Comparison of ENCODE assay signal across 24 cellular contexts in genomic region chr14:75457648-75458165, GRCh38. TPM values are rescaled to one million over a fixed set of nuclear protein-coding genes. Genes with fewer than 3 reads are reported as not detected.
A peak's percentile ranks its signal among the peaks of the same experiment; 100 is the strongest.
DNase-seq lines count a peak whose midpoint lies in the region; ATAC-seq and TF ChIP-seq lines count a peak whose summit lies in the region.
"Had no signal": no experiment of that assay in that cellular context is flagged by ENCODE, and none has a peak within 500 bp of the region (broad histone marks: within the 10 kb centered on the region; RNA-seq: fewer than 3 reads in every experiment).

No MANE protein-coding gene starts in this region.

- H3K36me3 Mint-ChIP-seq in endodermal cell (ENCODE audit: low read depth) = peaks cover 10% of the 10 kb centered on the region
- H3K36me3 Mint-ChIP-seq in nephron progenitor cell (ENCODE audit: low read depth) = peaks cover 27% of the 10 kb centered on the region
- H3K36me3 Mint-ChIP-seq in stimulated activated memory B cell treated with anti-CD40 and anti-IgM and Interleukin-4, amounts not matched to agents 10 μg/mL and 1 μg/mL and 100 μg/mL, for 72 hours = peaks cover 32% of the 10 kb centered on the region
- H3K36me3 Mint-ChIP-seq: CD4-positive, alpha-beta memory T cell had no signal

- no peaks in the 10 kb centered on the region for H3K27me3 ChIP-seq in right atrium auricular region
- H3K27me3 ChIP-seq in endodermal cell (ENCODE audit: control insufficient read depth, insufficient read depth, low read length, poor library complexity, severe bottlenecking) = no peaks in the 10 kb centered on the region
- no peaks in the 10 kb centered on the region for H3K27me3 ChIP-seq in tibial nerve
- H3K27me3 ChIP-seq in SJCRH30 = no peaks in the 10 kb centered on the region
- H3K27me3 ChIP-seq: colonic mucosa, right lobe of liver had no signal

- ATAC-seq in Right ventricle myocardium inferior (no peak), HG02678 (IDR thresholded peaks at IDR 0.05; ENCODE audit: unreplicated experiment) (no peak)
- ATAC-seq in stimulated activated memory B cell treated with anti-CD40 and anti-IgM and Interleukin-4, amounts not matched to agents 10 μg/mL and 1 μg/mL and 100 μg/mL, for 72 hours = no peak
- ATAC-seq: activated CD8-positive, alpha-beta T cell treated with anti-CD3 and anti-CD28 coated beads, Interleukin-2, amount 10 ng/mL, durations not matched to agents 7 days and 5 days; effector memory CD8-positive, alpha-beta T cell; esophagus mucosa; right lobe of liver had no signal

- H3K36me3 ChIP-seq in right atrium auricular region = peaks cover 16% of the 10 kb centered on the region
- peaks cover 4% of the 10 kb centered on the region for H3K36me3 ChIP-seq in endodermal cell (ENCODE audit: control insufficient read depth, insufficient read depth, low read length)
- peaks cover 0 to 21% (median 5%) of the 10 kb centered on the region in 3 donors for H3K36me3 ChIP-seq in tibial nerve
- H3K36me3 ChIP-seq in SJCRH30 = no peaks in the 10 kb centered on the region
- H3K36me3 ChIP-seq: colonic mucosa, right lobe of liver had no signal

- H3K4me1 ChIP-seq in right atrium auricular region (peaks cover 0 to 92% of the 10 kb centered on the region in 2 donors), endodermal cell (ENCODE audit: control insufficient read depth, insufficient read depth, low read length) (peaks cover 11% of the 10 kb centered on the region), tibial nerve (peaks cover 0 to 85% (median 46%) of the 10 kb centered on the region in 4 donors), SJCRH30 (peaks cover 21% of the 10 kb centered on the region)

- TF ChIP-seq POLR2A in tibial nerve (IDR thresholded peaks at IDR 0.05) = no peak

- H3K4me3 ChIP-seq in right atrium auricular region (no peak overlapping the region), endodermal cell (ENCODE audit: low read length) (no peak overlapping the region), tibial nerve (no peak overlapping the region), SJCRH30 (no peak overlapping the region)
- H3K4me3 ChIP-seq: colonic mucosa, lung, right lobe of liver had no signal

- H3K9ac ChIP-seq in endodermal cell (ENCODE audit: extremely low read depth, low read length, poor library complexity, severe bottlenecking) = no peak overlapping the region

- peak overlapping the region; percentile 64 for H3K27ac Mint-ChIP-seq in endodermal cell
- peak overlapping the region; percentile 75 for H3K27ac Mint-ChIP-seq in nephron progenitor cell
- H3K27ac Mint-ChIP-seq in stimulated activated memory B cell treated with anti-CD40 and anti-IgM and Interleukin-4, amounts not matched to agents 10 μg/mL and 1 μg/mL and 100 μg/mL, for 72 hours = no peak overlapping the region

- H3K27me3 Mint-ChIP-seq in endodermal cell (ENCODE audit: insufficient read depth) (no peaks in the 10 kb centered on the region), nephron progenitor cell (ENCODE audit: low read depth, poor library complexity) (peaks cover 8% of the 10 kb centered on the region)
- no peaks in the 10 kb centered on the region for H3K27me3 Mint-ChIP-seq in stimulated activated memory B cell treated with anti-CD40 and anti-IgM and Interleukin-4, amounts not matched to agents 10 μg/mL and 1 μg/mL and 100 μg/mL, for 72 hours
- H3K27me3 Mint-ChIP-seq: CD4-positive, alpha-beta memory T cell; effector memory CD8-positive, alpha-beta T cell had no signal

- H3K9me3 Mint-ChIP-seq in endodermal cell (no peaks in the 10 kb centered on the region), nephron progenitor cell (no peaks in the 10 kb centered on the region)
- no peaks in the 10 kb centered on the region for H3K9me3 Mint-ChIP-seq in stimulated activated memory B cell treated with anti-CD40 and anti-IgM and Interleukin-4, amounts not matched to agents 10 μg/mL and 1 μg/mL and 100 μg/mL, for 72 hours
- H3K9me3 Mint-ChIP-seq: CD4-positive, alpha-beta memory T cell; effector memory CD8-positive, alpha-beta T cell; HFFc6 had no signal

- H3K4me1 Mint-ChIP-seq in endodermal cell (peaks cover 27% of the 10 kb centered on the region), nephron progenitor cell (peaks cover 78% of the 10 kb centered on the region)
- H3K4me1 Mint-ChIP-seq in stimulated activated memory B cell treated with anti-CD40 and anti-IgM and Interleukin-4, amounts not matched to agents 10 μg/mL and 1 μg/mL and 100 μg/mL, for 72 hours = peaks cover 24% of the 10 kb centered on the region

- H3K9me3 ChIP-seq in right atrium auricular region = no peaks in the 10 kb centered on the region
- H3K9me3 ChIP-seq in endodermal cell (ENCODE audit: control insufficient read depth, low read length) = no peaks in the 10 kb centered on the region
- no peaks in the 10 kb centered on the region for H3K9me3 ChIP-seq in tibial nerve
- H3K9me3 ChIP-seq in SJCRH30 (replicated peaks) = no peaks in the 10 kb centered on the region
- H3K9me3 ChIP-seq: colonic mucosa, right lobe of liver had no signal

- WGBS in endodermal cell (ENCODE audit: insufficient coverage in 1 of 2, insufficient read length in 1 of 2), 2 experiments = 85 to 88% methylated on average over 10 of the region's 10 CpGs
- WGBS in tibial nerve, 2 donors = 79 to 83% methylated on average over 10 of the region's 10 CpGs

- H3K27ac ChIP-seq in right atrium auricular region = peak overlapping the region; percentile 67 to 77
- H3K27ac ChIP-seq in endodermal cell (ENCODE audit: low read depth, low read length) = no peak overlapping the region
- peak overlapping the region in 3 of 4 donors; percentile 11 to 94 (median 82) for H3K27ac ChIP-seq in tibial nerve
- H3K27ac ChIP-seq in SJCRH30 = no peak overlapping the region
- H3K27ac ChIP-seq: right lobe of liver had no signal

- intact Hi-C loops in Right ventricle myocardium inferior (cut with DNase I) = no loop called here

- TF ChIP-seq CTCF in right atrium auricular region (IDR thresholded peaks at IDR 0.05) = no peak
- TF ChIP-seq CTCF in endodermal cell (conservative IDR thresholded peaks at IDR 0.05) = no peak
- no peak for TF ChIP-seq CTCF in nephron progenitor cell (IDR thresholded peaks at IDR 0.05)
- no peak for TF ChIP-seq CTCF in tibial nerve (IDR thresholded peaks at IDR 0.05)

- no peak for TF ChIP-seq EP300 in tibial nerve (IDR thresholded peaks at IDR 0.05)

- no peak overlapping the region for H3K4me3 Mint-ChIP-seq in endodermal cell
- no peak overlapping the region for H3K4me3 Mint-ChIP-seq in nephron progenitor cell
- H3K4me3 Mint-ChIP-seq in stimulated activated memory B cell treated with anti-CD40 and anti-IgM and Interleukin-4, amounts not matched to agents 10 μg/mL and 1 μg/mL and 100 μg/mL, for 72 hours = no peak overlapping the region
- H3K4me3 Mint-ChIP-seq: activated CD8-positive, alpha-beta T cell treated with anti-CD3 and anti-CD28 coated beads, Interleukin-2, amount 10 ng/mL, durations not matched to agents 7 days and 5 days; CD4-positive, alpha-beta memory T cell; effector memory CD8-positive, alpha-beta T cell; HFFc6 had no signal

- no peak for DNase-seq in right atrium auricular region (ENCODE audit: low spot score)
- no peak for DNase-seq in Right ventricle myocardium inferior (ENCODE audit: missing footprints)
- DNase-seq in endodermal cell = peak; percentile 49
- no peak for DNase-seq in nephron progenitor cell
- no peak for DNase-seq in tibial nerve (ENCODE audit: low spot score in 2 of 2)
- DNase-seq in SJCRH30 = no peak
- DNase-seq: activated CD8-positive, alpha-beta T cell treated with anti-CD3 and anti-CD28 coated beads, Interleukin-2, amount 10 ng/mL, durations not matched to agents 7 days and 5 days; activated T-cell treated with anti-CD3 and anti-CD28 coated beads for 4 hours; AML-193; CD4-positive, alpha-beta memory T cell; colonic mucosa; effector memory CD8-positive, alpha-beta T cell; HFFc6; KG1; kidney; NCI-H1436 treated with DMSO at 0.1 percent for 48 hours; OCI-M1; right lobe of liver; SHP77 treated with DMSO at 0.1 percent for 48 hours; SW 1271 had no signal

RNA-seq across cellular contexts. Expression of gene JDP2, which starts 29.9 kb away (rescaled TPM):
- total RNA-seq in right atrium auricular region (10 to 100 TPM; 46.1 to 67.4 TPM), Right ventricle myocardium inferior (27.2 TPM), endodermal cell (10 to 100 TPM; 15.7 to 23.1 TPM), tibial nerve (100 to 1,000 TPM in 2 of 4 donors, 10 to 100 TPM in 2; 82.3 to 147 (median 106) TPM)
- 17.2 TPM for polyA plus RNA-seq in endodermal cell (2013, experiment 1 of 2)
- 16.2 TPM for polyA plus RNA-seq in endodermal cell (2013, experiment 2 of 2)
- total RNA-seq in SJCRH30 (2014; rRNA removed; shearing (Covaris generic)) = 2.6 and 2.9 TPM in 2 replicates

Comparison
In these comparisons a context has a peak if more than half of its experiments do, and no peak if none do; other contexts are left out.
1. H3K27ac ChIP-seq: peak in right atrium auricular region (2 of 2) and tibial nerve (3 of 4); none in endodermal cell (single experiment) and SJCRH30 (single experiment).